Comparison of ENCODE assay signal across 8 cellular contexts in the genomic region with DNA sequence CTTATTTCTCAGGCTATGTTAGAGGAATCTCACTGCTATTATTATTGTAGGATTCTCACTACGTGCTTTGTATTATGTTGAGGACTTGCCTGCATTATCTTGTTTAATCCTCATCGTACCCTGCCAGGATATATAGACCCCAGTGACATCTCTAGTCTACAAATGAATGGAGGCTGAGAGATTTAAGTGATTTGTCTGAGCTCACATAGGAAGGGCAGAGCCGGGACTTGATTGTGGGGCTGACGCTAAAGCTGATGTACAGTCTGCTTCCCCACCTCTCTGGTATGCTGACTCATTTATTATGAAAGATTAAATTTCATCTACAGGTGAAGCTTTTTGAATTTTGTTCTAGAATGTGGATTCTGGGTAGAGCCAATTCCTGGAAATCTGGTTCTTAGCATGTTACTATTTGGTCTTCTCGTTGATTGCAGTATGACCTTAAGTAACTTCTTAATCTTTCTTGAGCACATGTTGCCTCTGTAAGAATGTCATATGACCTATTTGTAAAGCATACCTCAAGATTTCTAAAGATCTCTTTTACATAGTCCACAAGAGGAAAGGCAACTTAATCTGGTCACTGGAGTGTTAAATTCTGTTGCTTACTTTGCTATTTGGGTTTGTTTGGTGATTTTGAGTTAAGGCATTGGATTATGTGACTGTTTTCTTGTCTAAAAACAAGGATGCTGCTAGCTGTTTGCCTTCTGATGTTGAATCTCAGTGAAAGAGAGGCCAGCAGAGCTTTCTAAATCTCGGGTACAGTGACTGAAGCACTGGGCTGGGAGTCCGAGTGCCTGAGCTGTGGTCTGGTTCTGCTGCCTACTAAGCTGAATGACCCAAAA. TPM values are rescaled to one million over a fixed set of nuclear protein-coding genes. Genes with fewer than 3 reads are reported as not detected.
DNase-seq lines count a peak whose midpoint lies in the region; ATAC-seq and TF ChIP-seq lines count a peak whose summit lies in the region.

No MANE protein-coding gene starts in this region.

- no peak for TF ChIP-seq POLR2A in suprapubic skin (IDR thresholded peaks at IDR 0.05)

- TF ChIP-seq CTCF in suprapubic skin (IDR thresholded peaks at IDR 0.05), result no peak

- H3K27me3 ChIP-seq in suprapubic skin, result no peaks in the 10 kb centered on the region

- H3K4me1 ChIP-seq in suprapubic skin, result peaks cover 59% of the 10 kb centered on the region

- H3K9me3 ChIP-seq in suprapubic skin, result no peaks in the 10 kb centered on the region

- peak overlapping the region; percentile 37 for H3K27ac Mint-ChIP-seq in activated CD4-positive, alpha-beta T cell treated with anti-CD3 and anti-CD28 coated beads, Interleukin-2, amount 10 ng/mL, durations not matched to agents 7 days and 5 days
- peak overlapping the region; percentile 73 for H3K27ac Mint-ChIP-seq in activated CD4-positive, alpha-beta memory T cell treated with anti-CD3 and anti-CD28 coated beads, Interleukin-2, amount 10 ng/mL, durations not matched to agents 7 days and 5 days

- no peaks in the 10 kb centered on the region for H3K36me3 ChIP-seq in suprapubic skin

- ATAC-seq in left ventricle myocardium superior, result peak; percentile 33

- H3K27ac ChIP-seq in suprapubic skin, result peak overlapping the region; percentile 76

- CTCF ChIA-PET in activated CD4-positive, alpha-beta T cell treated with anti-CD3 and anti-CD28 coated beads, Interleukin-2, amount 10 ng/mL, durations not matched to agents 7 days and 5 days (lab: Charles Lee), result interaction anchor here (1.0 to 1.3 kb wide), 2 partner anchors 11 to 18 kb away, joined by 3 to 4 read pairs; no protein-coding TSS in a partner anchor
- CTCF ChIA-PET in activated CD4-positive, alpha-beta memory T cell treated with anti-CD3 and anti-CD28 coated beads, Interleukin-2, amount 10 ng/mL, durations not matched to agents 7 days and 5 days (lab: Charles Lee), result interaction anchor here (1.0 to 2.1 kb wide), 6 partner anchors 11 to 46 kb away, joined by 3 to 8 read pairs (median 6); no protein-coding TSS in a partner anchor

- peaks cover 80% of the 10 kb centered on the region for H3K4me1 Mint-ChIP-seq in activated CD4-positive, alpha-beta T cell treated with anti-CD3 and anti-CD28 coated beads, Interleukin-2, amount 10 ng/mL, durations not matched to agents 7 days and 5 days
- H3K4me1 Mint-ChIP-seq in activated CD4-positive, alpha-beta memory T cell treated with anti-CD3 and anti-CD28 coated beads, Interleukin-2, amount 10 ng/mL, durations not matched to agents 7 days and 5 days, result peaks cover 83% of the 10 kb centered on the region

- no peak for DNase-seq in activated CD4-positive, alpha-beta T cell treated with anti-CD3 and anti-CD28 coated beads, Interleukin-2, amount 10 ng/mL, durations not matched to agents 7 days and 5 days
- DNase-seq in activated CD4-positive, alpha-beta T cell treated with anti-CD3 and anti-CD28 coated beads for 1 hour, result no peak
- peak; percentile 20 for DNase-seq in activated CD4-positive, alpha-beta memory T cell treated with anti-CD3 and anti-CD28 coated beads, Interleukin-2, amount 10 ng/mL, durations not matched to agents 7 days and 5 days
- no peak for DNase-seq in left ventricle myocardium superior
- no peak for DNase-seq in suprapubic skin (ENCODE audit: low spot score in 2 of 2)
- DNase-seq in NCI-H1930 (lab: John Stamatoyannopoulos, UW), result no peak
- no peak for DNase-seq in ecto neural progenitor cell (ENCODE audit: low spot score)
- no peak for DNase-seq in mesenteric fat pad (ENCODE audit: low spot score)

- no peak for TF ChIP-seq EP300 in suprapubic skin (IDR thresholded peaks at IDR 0.05)

- H3K4me3 ChIP-seq in suprapubic skin, result no peak overlapping the region

- intact Hi-C loops in left ventricle myocardium superior (cut with micrococcal nuclease), result no loop called here

- H3K4me3 Mint-ChIP-seq in activated CD4-positive, alpha-beta T cell treated with anti-CD3 and anti-CD28 coated beads, Interleukin-2, amount 10 ng/mL, durations not matched to agents 7 days and 5 days, result no peak overlapping the region
- H3K4me3 Mint-ChIP-seq in activated CD4-positive, alpha-beta memory T cell treated with anti-CD3 and anti-CD28 coated beads, Interleukin-2, amount 10 ng/mL, durations not matched to agents 7 days and 5 days, result no peak overlapping the region

- no peaks in the 10 kb centered on the region for H3K9me3 Mint-ChIP-seq in activated CD4-positive, alpha-beta T cell treated with anti-CD3 and anti-CD28 coated beads, Interleukin-2, amount 10 ng/mL, durations not matched to agents 7 days and 5 days
- H3K9me3 Mint-ChIP-seq in activated CD4-positive, alpha-beta memory T cell treated with anti-CD3 and anti-CD28 coated beads, Interleukin-2, amount 10 ng/mL, durations not matched to agents 7 days and 5 days, result no peaks in the 10 kb centered on the region

- POLR2A ChIA-PET in activated CD4-positive, alpha-beta T cell treated with anti-CD3 and anti-CD28 coated beads, Interleukin-2, amount 10 ng/mL, durations not matched to agents 7 days and 5 days (lab: Charles Lee), result no interaction called here
- POLR2A ChIA-PET in activated CD4-positive, alpha-beta memory T cell treated with anti-CD3 and anti-CD28 coated beads, Interleukin-2, amount 10 ng/mL, durations not matched to agents 7 days and 5 days (lab: Charles Lee), result interaction anchor here (1.1 to 4.6 kb wide), 7 partner anchors 10 to 45 kb away, joined by 3 to 33 read pairs (median 8); partner anchors contain the start of gene METTL9

- 36% methylated on average over 7 of the region's 7 CpGs for WGBS in suprapubic skin

- H3K27me3 Mint-ChIP-seq in activated CD4-positive, alpha-beta T cell treated with anti-CD3 and anti-CD28 coated beads, Interleukin-2, amount 10 ng/mL, durations not matched to agents 7 days and 5 days, result no peaks in the 10 kb centered on the region
- H3K27me3 Mint-ChIP-seq in activated CD4-positive, alpha-beta memory T cell treated with anti-CD3 and anti-CD28 coated beads, Interleukin-2, amount 10 ng/mL, durations not matched to agents 7 days and 5 days, result no peaks in the 10 kb centered on the region

- peaks cover 34% of the 10 kb centered on the region for H3K36me3 Mint-ChIP-seq in activated CD4-positive, alpha-beta T cell treated with anti-CD3 and anti-CD28 coated beads, Interleukin-2, amount 10 ng/mL, durations not matched to agents 7 days and 5 days (ENCODE audit: low read depth)
- peaks cover 29% of the 10 kb centered on the region for H3K36me3 Mint-ChIP-seq in activated CD4-positive, alpha-beta memory T cell treated with anti-CD3 and anti-CD28 coated beads, Interleukin-2, amount 10 ng/mL, durations not matched to agents 7 days and 5 days (ENCODE audit: low read depth)

RNA-seq across cellular contexts. Expression of gene METTL9, which starts 12.4 kb away (rescaled TPM):
- 10 to 100 TPM; 82.1 to 87.1 TPM for total RNA-seq in activated CD4-positive, alpha-beta T cell treated with anti-CD3 and anti-CD28 coated beads, Interleukin-2, amount 10 ng/mL, durations not matched to agents 7 days and 5 days
- 10 to 100 TPM; 84.2 to 86.1 TPM for total RNA-seq in activated CD4-positive, alpha-beta memory T cell treated with anti-CD3 and anti-CD28 coated beads, Interleukin-2, amount 10 ng/mL, durations not matched to agents 7 days and 5 days
- total RNA-seq in left ventricle myocardium superior, result 53.4 TPM
- total RNA-seq in suprapubic skin, result 100 to 1,000 TPM in 1 of 4 donors, 10 to 100 TPM in 3; 76.3 to 105 (median 85.7) TPM
- 89.3 TPM for total RNA-seq in mesenteric fat pad

RNA-seq across cellular contexts. Expression of gene IGSF6, which starts 40.6 kb away (rescaled TPM):
- total RNA-seq in activated CD4-positive, alpha-beta T cell treated with anti-CD3 and anti-CD28 coated beads, Interleukin-2, amount 10 ng/mL, durations not matched to agents 7 days and 5 days, result under 1 TPM; 0.15 to 0.25 TPM
- under 1 TPM; 0.15 TPM for total RNA-seq in activated CD4-positive, alpha-beta memory T cell treated with anti-CD3 and anti-CD28 coated beads, Interleukin-2, amount 10 ng/mL, durations not matched to agents 7 days and 5 days
- total RNA-seq in left ventricle myocardium superior (2.4 TPM), suprapubic skin (1 to 10 TPM; 1.0 to 4.3 (median 1.3) TPM), mesenteric fat pad (14.7 TPM)

RNA-seq across cellular contexts. Expression of gene OTOA, which starts 52.0 kb away (rescaled TPM):
- under 1 TPM in 1 of 2 experiments, not detected in 1; 0.17 TPM for total RNA-seq in activated CD4-positive, alpha-beta T cell treated with anti-CD3 and anti-CD28 coated beads, Interleukin-2, amount 10 ng/mL, durations not matched to agents 7 days and 5 days
- under 1 TPM; 0.15 to 0.18 TPM for total RNA-seq in activated CD4-positive, alpha-beta memory T cell treated with anti-CD3 and anti-CD28 coated beads, Interleukin-2, amount 10 ng/mL, durations not matched to agents 7 days and 5 days
- total RNA-seq in left ventricle myocardium superior (not detected), suprapubic skin (under 1 TPM in 1 of 4 donors, not detected in 3; 0.40 TPM), mesenteric fat pad (0.48 TPM)
